In the genomic region with DNA sequence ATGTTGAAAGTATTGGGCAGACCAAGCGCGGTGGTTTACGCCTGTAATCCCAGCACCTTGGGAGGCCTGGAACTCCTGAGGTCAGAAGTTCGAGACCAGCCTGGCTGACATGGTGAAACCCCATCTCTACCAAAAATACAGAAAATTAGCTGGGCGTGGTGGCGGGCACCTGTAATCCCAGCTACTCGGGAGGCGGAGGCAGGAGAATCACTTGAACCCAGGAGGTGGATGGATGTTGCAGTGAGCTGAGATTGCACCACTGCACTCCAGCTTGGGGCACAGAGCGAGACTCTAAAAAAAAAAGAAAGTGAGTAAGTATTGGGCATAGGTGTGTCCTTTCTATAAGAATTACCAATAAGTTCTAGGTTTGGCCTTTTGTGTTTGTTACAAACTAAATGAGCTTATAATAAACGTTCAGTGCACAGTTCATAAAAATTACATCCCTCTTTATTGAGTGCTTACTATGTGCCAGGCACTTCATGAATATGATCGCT, we compare ENCODE assay signal across 8 cellular contexts. TPM values are rescaled to one million over a fixed set of nuclear protein-coding genes. Genes with fewer than 3 reads are reported as not detected.
DNase-seq lines count a peak whose midpoint lies in the region; ATAC-seq and TF ChIP-seq lines count a peak whose summit lies in the region.
"Not testable (repeated sequence)": the region's sequence is repeated elsewhere in the genome, so short reads cannot be mapped to it uniquely, and the experiment has no call there.

No MANE protein-coding gene starts in this region.

- not testable (repeated sequence) for H3F3A ChIP-seq in GM23248 (ENCODE audit: insufficient read depth)

- POLR2A ChIA-PET in activated CD8-positive, alpha-beta T cell treated with anti-CD3 and anti-CD28 coated beads, Interleukin-2, amount 10 ng/mL, durations not matched to agents 7 days and 5 days (lab: Charles Lee) = interaction anchor here (0.6 to 1.7 kb wide), 3 partner anchors 21 to 430 kb away, joined by 3 to 8 read pairs (median 3); no protein-coding TSS in a partner anchor

- H3K4me3 ChIP-seq in ACC112 (ENCODE audit: low read depth, low read length) = peak overlapping the region; percentile 82
- H3K4me3 ChIP-seq in GM23248 = peak overlapping the region; percentile 95
- not testable (repeated sequence) for H3K4me3 ChIP-seq in OCI-LY3 (ENCODE audit: low read length); neuron (ENCODE audit: low read length); spleen
- peak overlapping the region; percentile 94 for H3K4me3 ChIP-seq in coronary artery

- H3K9me3 ChIP-seq in GM23248 (ENCODE audit: low read depth); OCI-LY3 (ENCODE audit: insufficient read depth, low read length); neuron (ENCODE audit: low read length); spleen: not testable (repeated sequence)

- WGBS in GM23248 (ENCODE audit: low coverage in 1 of 2, low lambda C conversion rate in 2 of 2, missing lambda C conversion rate in 2 of 2), 2 experiments = 90 to 91% methylated on average over 11 of the region's 11 CpGs
- 95 to 99% (median 95%) methylated on average over 11 of the region's 11 CpGs for WGBS in spleen, 5 donors

- H3K36me3 ChIP-seq in ACC112 (ENCODE audit: insufficient read depth, low read length); GM23248 (ENCODE audit: low read depth); OCI-LY3 (replicated peaks; ENCODE audit: low read depth, low read length); neuron (ENCODE audit: insufficient read depth, low read length); spleen: not testable (repeated sequence)

- not testable (repeated sequence) for H4K20me1 ChIP-seq in GM23248 (ENCODE audit: insufficient read depth); OCI-LY3 (ENCODE audit: insufficient read depth, low read length)

- H3K4me1 ChIP-seq in ACC112 (ENCODE audit: control insufficient read depth, insufficient read depth, low read length, unreplicated experiment) = not testable (repeated sequence)
- H3K4me1 ChIP-seq in GM23248 (ENCODE audit: insufficient read depth) = peaks cover 17% of the 10 kb centered on the region; the same call in 1 of the 2 replicates
- peaks cover 15% of the 10 kb centered on the region for H3K4me1 ChIP-seq in OCI-LY3 (ENCODE audit: low read length)
- H3K4me1 ChIP-seq in neuron (ENCODE audit: insufficient read depth, low read length) = peaks cover 15% of the 10 kb centered on the region
- peaks cover 7 to 32% (median 22%) of the 10 kb centered on the region in 6 donors for H3K4me1 ChIP-seq in spleen

- H2AFZ ChIP-seq in ACC112 (ENCODE audit: low read length, unreplicated experiment) = not testable (repeated sequence)
- H2AFZ ChIP-seq in GM23248 (peak overlapping the region; percentile 99), OCI-LY3 (ENCODE audit: low read depth, low read length) (peak overlapping the region; percentile 100; the same call in 1 of the 2 replicates), neuron (ENCODE audit: low read depth, low read length) (peak overlapping the region; percentile 99)

- intact Hi-C loops in spleen (cut with DNase I; ENCODE audit: low total_unique reads) = loop anchor here (10.0 kb wide), 2 partner anchors 74 to 306 kb away; a partner anchor contains a TSS

- peaks cover 19% of the 10 kb centered on the region for H3K4me1 Mint-ChIP-seq in activated CD8-positive, alpha-beta T cell treated with anti-CD3 and anti-CD28 coated beads, Interleukin-2, amount 10 ng/mL, durations not matched to agents 7 days and 5 days (ENCODE audit: low read depth)
- H3K4me1 Mint-ChIP-seq in immature natural killer cell = peaks cover 19 to 26% of the 10 kb centered on the region in 2 donors

- not testable (repeated sequence) for TF ChIP-seq POLR2A in spleen (IDR thresholded peaks at IDR 0.05)

- not testable (repeated sequence) for H3K27ac Mint-ChIP-seq in activated CD8-positive, alpha-beta T cell treated with anti-CD3 and anti-CD28 coated beads, Interleukin-2, amount 10 ng/mL, durations not matched to agents 7 days and 5 days; immature natural killer cell

- DNase-seq in GM23248; activated CD8-positive, alpha-beta T cell treated with anti-CD3 and anti-CD28 coated beads, Interleukin-2, amount 10 ng/mL, durations not matched to agents 7 days and 5 days; coronary artery (ENCODE audit: low spot score); immature natural killer cell: not testable (repeated sequence)
- peak; percentile 70 for DNase-seq in spleen

- peak overlapping the region; percentile 81 for H3K4me3 Mint-ChIP-seq in activated CD8-positive, alpha-beta T cell treated with anti-CD3 and anti-CD28 coated beads, Interleukin-2, amount 10 ng/mL, durations not matched to agents 7 days and 5 days
- peak overlapping the region in 3 of 5 donors; percentile 44 to 87 (median 87) for H3K4me3 Mint-ChIP-seq in immature natural killer cell

- not testable (repeated sequence) for H3K9ac ChIP-seq in GM23248; OCI-LY3 (ENCODE audit: low read length)

- H3K9me2 ChIP-seq in GM23248 (ENCODE audit: insufficient read depth) = not testable (repeated sequence)

- H3K27me3 Mint-ChIP-seq in activated CD8-positive, alpha-beta T cell treated with anti-CD3 and anti-CD28 coated beads, Interleukin-2, amount 10 ng/mL, durations not matched to agents 7 days and 5 days (ENCODE audit: low read depth); immature natural killer cell (ENCODE audit: low read depth in 3 of 3): not testable (repeated sequence)

- H3K4me2 ChIP-seq in GM23248 (ENCODE audit: unreplicated experiment) (peak overlapping the region; percentile 94), OCI-LY3 (ENCODE audit: low read length) (peak overlapping the region; percentile 76)

- H3K27me3 ChIP-seq in ACC112 (ENCODE audit: insufficient read depth, low read length); GM23248 (replicated peaks; ENCODE audit: insufficient read depth); OCI-LY3 (ENCODE audit: low read depth, low read length); neuron (ENCODE audit: insufficient read depth, low read length); spleen (replicated peaks in 1 of 7): not testable (repeated sequence)

- ATAC-seq in activated CD8-positive, alpha-beta T cell treated with anti-CD3 and anti-CD28 coated beads, Interleukin-2, amount 10 ng/mL, durations not matched to agents 7 days and 5 days = not testable (repeated sequence)

- H3K79me2 ChIP-seq in ACC112 (ENCODE audit: control insufficient read depth, insufficient read depth, low read length, unreplicated experiment); OCI-LY3 (ENCODE audit: low read length): not testable (repeated sequence)
- H3K79me2 ChIP-seq in GM23248 (ENCODE audit: insufficient read depth) = peaks cover 28% of the 10 kb centered on the region

- CTCF ChIA-PET in activated CD8-positive, alpha-beta T cell treated with anti-CD3 and anti-CD28 coated beads, Interleukin-2, amount 10 ng/mL, durations not matched to agents 7 days and 5 days (lab: Charles Lee) = interaction anchor here (0.8 to 1.3 kb wide), 4 partner anchors 95 to 293 kb away, joined by 3 to 4 read pairs (median 4); a partner anchor contains a TSS

- not testable (repeated sequence) for H3K36me3 Mint-ChIP-seq in activated CD8-positive, alpha-beta T cell treated with anti-CD3 and anti-CD28 coated beads, Interleukin-2, amount 10 ng/mL, durations not matched to agents 7 days and 5 days (ENCODE audit: low read depth); immature natural killer cell

- in situ Hi-C loops in GM23248 (cut with MboI) = not testable (repeated sequence)

- not testable (repeated sequence) for H3K27ac ChIP-seq in ACC112 (ENCODE audit: low read depth, low read length); GM23248; OCI-LY3 (ENCODE audit: low read length); coronary artery
- peak overlapping the region in 1 of 8 donors; percentile 85 for H3K27ac ChIP-seq in spleen

- TF ChIP-seq CTCF in OCI-LY3 (IDR thresholded peaks at IDR 0.05; ENCODE audit: low read depth, low read length); coronary artery (IDR thresholded peaks at IDR 0.05); spleen (IDR thresholded peaks at IDR 0.05 in 8 of 11, conservative IDR thresholded peaks at IDR 0.05 in 3 of 11): not testable (repeated sequence)

- H3K9me3 Mint-ChIP-seq in activated CD8-positive, alpha-beta T cell treated with anti-CD3 and anti-CD28 coated beads, Interleukin-2, amount 10 ng/mL, durations not matched to agents 7 days and 5 days (ENCODE audit: insufficient read depth); immature natural killer cell: not testable (repeated sequence)

RNA-seq across cellular contexts. Expression of a gene that starts 1.2 kb away (rescaled TPM):
- total RNA-seq in GM23248 (2014; rRNA removed; shearing (Covaris generic)) = 11.4 and 14.4 TPM in 2 replicates
- polyA plus RNA-seq in GM23248 (2016; fragmentation: Nextera tagmentation; extraction: Ambion mirVana) (41.5 and 44.8 TPM in 2 replicates), immature natural killer cell (10 to 100 TPM; 29.9 to 42.6 (median 33.9) TPM), spleen (1 to 10 TPM; 2.6 to 4.1 (median 3.3) TPM)
- 10 to 100 TPM; 13.6 to 20.4 TPM for total RNA-seq in activated CD8-positive, alpha-beta T cell treated with anti-CD3 and anti-CD28 coated beads, Interleukin-2, amount 10 ng/mL, durations not matched to agents 7 days and 5 days
- total RNA-seq in spleen = 10 to 100 TPM; 13.5 to 21.4 (median 17.1) TPM

RNA-seq across cellular contexts. Expression of a gene that starts 27.9 kb away (rescaled TPM):
- 15.4 and 15.8 TPM in 2 replicates for total RNA-seq in GM23248 (2014; rRNA removed; shearing (Covaris generic))
- polyA plus RNA-seq in GM23248 (2016; fragmentation: Nextera tagmentation; extraction: Ambion mirVana) (18.5 and 27.3 TPM in 2 replicates), immature natural killer cell (10 to 100 TPM; 15.5 to 22.6 (median 17.9) TPM), spleen (10 to 100 TPM in 2 of 3 donors, 1 to 10 TPM in 1; 7.7 to 15.3 (median 10.1) TPM)
- 10 to 100 TPM; 24.1 to 25.5 TPM for total RNA-seq in activated CD8-positive, alpha-beta T cell treated with anti-CD3 and anti-CD28 coated beads, Interleukin-2, amount 10 ng/mL, durations not matched to agents 7 days and 5 days
- total RNA-seq in spleen = 10 to 100 TPM; 11.5 to 34.5 (median 15.4) TPM
